1 cellular context compared by ENCODE assay signal in genomic region chr3:161351330-161351729, GRCh38.
TF ChIP-seq lines count a peak whose summit lies in the region.

No MANE protein-coding gene starts in this region.

TF ChIP-seq in HepG2, 621 proteins besides CTCF, POLR2A, EP300 and RAD21:
- TF ChIP-seq ARID5B (CRISPR knock-in tag; IDR thresholded peaks at IDR 0.05) (peak; percentile 15; the same call in 1 of the 2 replicates), TOE1 (CRISPR knock-in tag; IDR thresholded peaks at IDR 0.05) (no peak)
